In genomic region chr7:149873968-149874643, GRCh38 we compare ENCODE assay signal across 8 cellular contexts. TPM values are rescaled to one million over a fixed set of nuclear protein-coding genes. Genes with fewer than 3 reads are reported as not detected.
A peak's percentile ranks its signal among the peaks of the same experiment; 100 is the strongest.
DNase-seq lines count a peak whose midpoint lies in the region; ATAC-seq and TF ChIP-seq lines count a peak whose summit lies in the region.

ATP6V0E2 (plus strand) TSS chr7:149873969; CDS start chr7:149874066, 97 bp downstream.

- intact Hi-C loops in activated T-helper 2 cell treated with anti-CD3 and anti-CD28 coated beads, Interferon-gamma antibody, Interleukin-2, Interleukin-4, amounts not matched to agents 10 μg/mL and 5 μg/mL and 100 μg/mL, durations not matched to agents 14 hours and 24 hours and 36 hours (cut with micrococcal nuclease), result loop anchor here (1.0 to 10.0 kb wide), 7 partner anchors 36 to 1177 kb away; partner anchors contain the start of genes ACTR3C, CUL1, GIMAP5 and LRRC61
- intact Hi-C loops in spleen (cut with DNase I; ENCODE audit: low total_unique reads), result no loop called here

- no peaks in the 10 kb centered on the region for H3K36me3 ChIP-seq in ACC112 (ENCODE audit: insufficient read depth, low read length)
- no peaks in the 10 kb centered on the region for H3K36me3 ChIP-seq in hepatocyte (replicated peaks; ENCODE audit: insufficient read depth, low read depth)
- peaks cover 0 to 39% (median 3%) of the 10 kb centered on the region in 6 donors for H3K36me3 ChIP-seq in spleen

- H3K4me1 Mint-ChIP-seq in activated T-helper 2 cell treated with anti-CD3 and anti-CD28 coated beads, Interferon-gamma antibody, Interleukin-2, Interleukin-4, amounts not matched to agents 10 μg/mL and 5 μg/mL and 100 μg/mL, durations not matched to agents 14 hours and 24 hours and 36 hours (ENCODE audit: low read depth), result peaks cover 51% of the 10 kb centered on the region

- H3K9me3 ChIP-seq in hepatocyte (ENCODE audit: low read depth), result no peaks in the 10 kb centered on the region
- H3K9me3 ChIP-seq in spleen, result no peaks in the 10 kb centered on the region

- DNase-seq in activated T-helper 2 cell treated with anti-CD3 and anti-CD28 coated beads, Interferon-gamma antibody, Interleukin-2, Interleukin-4, amounts not matched to agents 10 μg/mL and 5 μg/mL and 100 μg/mL, durations not matched to agents 14 hours and 24 hours and 36 hours (ENCODE audit: low spot score), result no peak
- DNase-seq in hepatocyte (ENCODE audit: low spot score) (no peak), spleen (no peak), T-helper 9 cell (no peak)
- DNase-seq in stimulated activated CD4-positive, alpha-beta T cell treated with anti-CD3 and anti-CD28 coated beads, Interleukin-4, amount 100 ng/mL, for 1 hour, result no peak

- H3K4me3 ChIP-seq in ACC112 (ENCODE audit: low read depth, low read length), result peak within 1 kb of the TSS; percentile 88
- peak within 1 kb of the TSS; percentile 79 for H3K4me3 ChIP-seq in hepatocyte
- peak within 1 kb of the TSS; percentile 61 to 94 (median 84) for H3K4me3 ChIP-seq in spleen

- no peaks in the 10 kb centered on the region for H3K9me3 Mint-ChIP-seq in activated T-helper 2 cell treated with anti-CD3 and anti-CD28 coated beads, Interferon-gamma antibody, Interleukin-2, Interleukin-4, amounts not matched to agents 10 μg/mL and 5 μg/mL and 100 μg/mL, durations not matched to agents 14 hours and 24 hours and 36 hours

- H3K27ac ChIP-seq in ACC112 (ENCODE audit: low read depth, low read length) (peak within 1 kb of the TSS; percentile 56; the same call in 1 of the 2 replicates), hepatocyte (peak within 1 kb of the TSS; percentile 86), spleen (peak within 1 kb of the TSS; percentile 53 to 90 (median 87))

- peak within 1 kb of the TSS; percentile 92 for H3K4me2 ChIP-seq in hepatocyte

- WGBS in hepatocyte (ENCODE audit: low lambda C conversion rate, missing lambda C conversion rate), result 8% methylated on average over 43 of the region's 46 CpGs
- 6 to 9% (median 8%) methylated on average over 31 to 46 of the region's 46 CpGs for WGBS in spleen, 5 donors

- H3K79me2 ChIP-seq in ACC112 (ENCODE audit: control insufficient read depth, insufficient read depth, low read length, unreplicated experiment) (no peaks in the 10 kb centered on the region), hepatocyte (no peaks in the 10 kb centered on the region)

- no peaks in the 10 kb centered on the region for H3K27me3 Mint-ChIP-seq in activated T-helper 2 cell treated with anti-CD3 and anti-CD28 coated beads, Interferon-gamma antibody, Interleukin-2, Interleukin-4, amounts not matched to agents 10 μg/mL and 5 μg/mL and 100 μg/mL, durations not matched to agents 14 hours and 24 hours and 36 hours (ENCODE audit: low read depth)

- peak; percentile 25 for ATAC-seq in HG03342 (IDR thresholded peaks at IDR 0.05; ENCODE audit: unreplicated experiment)

- in situ Hi-C loops in GM18951 (cut with MboI; ENCODE audit: low sequenced_read_pairs, unreplicated experiment), result no loop called here

- no peaks in the 10 kb centered on the region for H3K9me2 ChIP-seq in hepatocyte (replicated peaks; ENCODE audit: insufficient read depth)

- H3K4me3 Mint-ChIP-seq in activated T-helper 2 cell treated with anti-CD3 and anti-CD28 coated beads, Interferon-gamma antibody, Interleukin-2, Interleukin-4, amounts not matched to agents 10 μg/mL and 5 μg/mL and 100 μg/mL, durations not matched to agents 14 hours and 24 hours and 36 hours (ENCODE audit: low read depth), result peak within 1 kb of the TSS; percentile 89

- H3K27me3 ChIP-seq in ACC112 (ENCODE audit: insufficient read depth, low read length), result no peaks in the 10 kb centered on the region
- no peaks in the 10 kb centered on the region for H3K27me3 ChIP-seq in hepatocyte
- peaks cover 0 to 15% (median 0%) of the 10 kb centered on the region in 7 donors for H3K27me3 ChIP-seq in spleen (replicated peaks in 1 of 7)

- no peaks in the 10 kb centered on the region for H3K4me1 ChIP-seq in ACC112 (ENCODE audit: control insufficient read depth, insufficient read depth, low read length, unreplicated experiment)
- peaks cover 4% of the 10 kb centered on the region for H3K4me1 ChIP-seq in hepatocyte (ENCODE audit: insufficient read depth)
- peaks cover 30 to 71% (median 52%) of the 10 kb centered on the region in 6 donors for H3K4me1 ChIP-seq in spleen

- no peaks in the 10 kb centered on the region for H4K20me1 ChIP-seq in hepatocyte (ENCODE audit: insufficient read depth, poor library complexity, severe bottlenecking)

- H2AFZ ChIP-seq in ACC112 (ENCODE audit: low read length, unreplicated experiment) (peak within 1 kb of the TSS; percentile 85), hepatocyte (peak within 1 kb of the TSS; percentile 96)

- peak within 1 kb of the TSS; percentile 90 for H3K27ac Mint-ChIP-seq in activated T-helper 2 cell treated with anti-CD3 and anti-CD28 coated beads, Interferon-gamma antibody, Interleukin-2, Interleukin-4, amounts not matched to agents 10 μg/mL and 5 μg/mL and 100 μg/mL, durations not matched to agents 14 hours and 24 hours and 36 hours

- TF ChIP-seq POLR2A in GM18951 (IDR thresholded peaks at IDR 0.05; ENCODE audit: extremely low read depth, insufficient read depth, insufficient read length) (peak; percentile 89), spleen (IDR thresholded peaks at IDR 0.05) (peak in 1 of 3 donors; percentile 1)

- TF ChIP-seq CTCF in hepatocyte (IDR thresholded peaks at IDR 0.05; ENCODE audit: poor library complexity) (no peak), spleen (IDR thresholded peaks at IDR 0.05 in 8 of 11, conservative IDR thresholded peaks at IDR 0.05 in 3 of 11) (peak in 1 of 11 experiments; percentile 6)

- peaks cover 29% of the 10 kb centered on the region for H3K36me3 Mint-ChIP-seq in activated T-helper 2 cell treated with anti-CD3 and anti-CD28 coated beads, Interferon-gamma antibody, Interleukin-2, Interleukin-4, amounts not matched to agents 10 μg/mL and 5 μg/mL and 100 μg/mL, durations not matched to agents 14 hours and 24 hours and 36 hours (ENCODE audit: low read depth)

RNA-seq across cellular contexts. Expression of gene ATP6V0E2, which starts in this region (rescaled TPM):
- total RNA-seq in activated T-helper 2 cell treated with anti-CD3 and anti-CD28 coated beads, Interferon-gamma antibody, Interleukin-2, Interleukin-4, amounts not matched to agents 10 μg/mL and 5 μg/mL and 100 μg/mL, durations not matched to agents 14 hours and 24 hours and 36 hours, result 50.2 and 54.3 TPM in 2 replicates
- total RNA-seq in hepatocyte (11.6 and 13.6 TPM in 2 replicates), spleen (10 to 100 TPM; 19.3 to 33.3 (median 28.0) TPM)
- polyA plus RNA-seq in hepatocyte (25.6 and 28.1 TPM in 2 replicates), spleen (10 to 100 TPM; 23.0 to 35.4 (median 33.4) TPM)
